In genomic region chr6:149423946-149424440, GRCh38 we compare ENCODE assay signal across 1 cellular context.
TF ChIP-seq lines count a peak whose summit lies in the region.

No MANE protein-coding gene starts in this region.

TF ChIP-seq in H1, 55 proteins besides CTCF, POLR2A, EP300 and RAD21:
- no peak for TF ChIP-seq HDAC6 (IDR thresholded peaks at IDR 0.05; ENCODE audit: low read depth, low read length)
- no peak for TF ChIP-seq JUN (IDR thresholded peaks at IDR 0.05; ENCODE audit: low read depth, low read length)
- no peak for TF ChIP-seq SIRT6 (IDR thresholded peaks at IDR 0.05; ENCODE audit: low read length)
- no peak for TF ChIP-seq GTF2F1 (IDR thresholded peaks at IDR 0.05; ENCODE audit: borderline replicate concordance, low read depth, low read length)
- TF ChIP-seq ZNF274 (IDR thresholded peaks at IDR 0.05; ENCODE audit: borderline replicate concordance, extremely low read depth, low read length) = no peak
